17 cellular contexts compared by ENCODE assay signal in genomic region chr18:58309099-58309498, GRCh38.
A peak's percentile ranks its signal among the peaks of the same experiment; 100 is the strongest.
DNase-seq lines count a peak whose midpoint lies in the region; ATAC-seq and TF ChIP-seq lines count a peak whose summit lies in the region.
"Had no signal": no experiment of that assay in that cellular context is flagged by ENCODE, and none has a peak within 500 bp of the region (broad histone marks: within the 10 kb centered on the region; RNA-seq: fewer than 3 reads in every experiment).

No MANE protein-coding gene starts in this region.

- TF ChIP-seq CTCF in PC-9 (conservative IDR thresholded peaks at IDR 0.05) = no peak
- TF ChIP-seq CTCF in brain (conservative IDR thresholded peaks at IDR 0.05) = no peak
- TF ChIP-seq CTCF in thyroid gland (IDR thresholded peaks at IDR 0.05) = no peak

- no peaks in the 10 kb centered on the region for H3K27me3 Mint-ChIP-seq in brain
- peaks cover 0 to 30% (median 0%) of the 10 kb centered on the region in 5 donors for H3K27me3 Mint-ChIP-seq in naive thymus-derived CD4-positive, alpha-beta T cell

- peaks cover 33% of the 10 kb centered on the region for H4K20me1 ChIP-seq in PC-9 (ENCODE audit: insufficient read depth)

- intact Hi-C loops in PC-9 (cut with micrococcal nuclease; ENCODE audit: unreplicated experiment) (no loop called here), thyroid gland (cut with DNase I) (no loop called here)
- intact Hi-C loops in naive thymus-derived CD4-positive, alpha-beta T cell (cut with micrococcal nuclease) = no loop called here

- TF ChIP-seq POLR2A in thyroid gland (IDR thresholded peaks at IDR 0.05) = no peak

- no peak for ATAC-seq in naive thymus-derived CD4-positive, alpha-beta T cell
- ATAC-seq in GM21367 (IDR thresholded peaks at IDR 0.05; ENCODE audit: unreplicated experiment) = no peak
- ATAC-seq: esophagus mucosa had no signal

- H3K79me2 ChIP-seq in PC-9 (ENCODE audit: low read depth) = peaks cover 91% of the 10 kb centered on the region

- H3K4me3 Mint-ChIP-seq in brain = no peak overlapping the region
- peak overlapping the region in 5 of 10 donors; percentile 41 to 70 (median 49) for H3K4me3 Mint-ChIP-seq in naive thymus-derived CD4-positive, alpha-beta T cell

- DNase-seq in PC-9 (no peak), thyroid gland (no peak), AG08396 (ENCODE audit: low spot score) (no peak)
- no peak for DNase-seq in naive thymus-derived CD4-positive, alpha-beta T cell
- DNase-seq in stimulated activated CD4-positive, alpha-beta T cell treated with anti-CD3 and anti-CD28 coated beads, Interleukin-2, amount 100 ng/mL, for 24 hours = no peak
- DNase-seq: activated CD4-positive, alpha-beta T cell treated with anti-CD3 and anti-CD28 coated beads for 4 hours; activated effector memory CD4-positive, alpha-beta T cell treated with Interleukin-2 at 50 U/mL for 16 hours; Caco-2; effector CD8-positive, alpha-beta T cell; KG1; MV-4-11; NCI-H2029 treated with DMSO at 0.1 percent for 48 hours had no signal

- H3K4me2 ChIP-seq in PC-9 = peak overlapping the region; percentile 41; the same call in 1 of the 2 replicates

- BruUV-seq in PC-9 (replicated peaks; lab: Mats Ljungman, UMichigan) = no TSS peak

- H2AFZ ChIP-seq in PC-9 = no peak overlapping the region

- 93 to 95% methylated on average over 8 of the region's 8 CpGs for WGBS in thyroid gland, 2 donors

- H3K27ac ChIP-seq in PC-9 = no peak overlapping the region
- H3K27ac ChIP-seq in naive thymus-derived CD4-positive, alpha-beta T cell (ENCODE audit: low read depth, low read length) = peak overlapping the region; percentile 53
- peak overlapping the region in 2 of 3 donors; percentile 61 to 85 for H3K27ac ChIP-seq in thyroid gland
- H3K27ac ChIP-seq: thoracic aorta had no signal

- peak overlapping the region in 3 of 5 experiments; percentile 32 to 50 (median 41) for H3K27ac Mint-ChIP-seq in brain
- peak overlapping the region in 8 of 9 donors; percentile 63 to 95 (median 84) for H3K27ac Mint-ChIP-seq in naive thymus-derived CD4-positive, alpha-beta T cell

- peaks cover 53% of the 10 kb centered on the region for H3K4me1 Mint-ChIP-seq in brain
- peaks cover 10 to 70% (median 58%) of the 10 kb centered on the region in 7 donors for H3K4me1 Mint-ChIP-seq in naive thymus-derived CD4-positive, alpha-beta T cell

- peaks cover 10% of the 10 kb centered on the region for H3K36me3 ChIP-seq in PC-9 (ENCODE audit: low read depth)
- no peaks in the 10 kb centered on the region for H3K36me3 ChIP-seq in naive thymus-derived CD4-positive, alpha-beta T cell (ENCODE audit: control insufficient read depth in 2 of 3, insufficient read depth in 3 of 3, low read length in 3 of 3)
- H3K36me3 ChIP-seq in thyroid gland = no peaks in the 10 kb centered on the region
- H3K36me3 ChIP-seq: thoracic aorta had no signal

- H3K9me3 ChIP-seq in PC-9 (ENCODE audit: insufficient read depth, low read depth) = peaks cover 17% of the 10 kb centered on the region; the same call in 1 of the 2 replicates
- H3K9me3 ChIP-seq in naive thymus-derived CD4-positive, alpha-beta T cell (ENCODE audit: control insufficient read depth in 2 of 3, low read length in 3 of 3) = no peaks in the 10 kb centered on the region
- H3K9me3 ChIP-seq in thyroid gland = no peaks in the 10 kb centered on the region
- H3K9me3 ChIP-seq: Caco-2 had no signal

- H3K4me1 ChIP-seq in PC-9 (replicated peaks; ENCODE audit: insufficient read depth) (peaks cover 58% of the 10 kb centered on the region), thyroid gland (peaks cover 28 to 36% of the 10 kb centered on the region in 2 donors)
- H3K4me1 ChIP-seq in naive thymus-derived CD4-positive, alpha-beta T cell (ENCODE audit: control insufficient read depth in 2 of 2, insufficient read depth in 2 of 2, low read length in 2 of 2) = peaks cover 0 to 50% of the 10 kb centered on the region in 2 donors
- H3K4me1 ChIP-seq: Caco-2 had no signal

- H3K9me2 ChIP-seq in PC-9 (ENCODE audit: insufficient read depth) = no peaks in the 10 kb centered on the region

- CTCF ChIA-PET in PC-9 (lab: Charles Lee) = no interaction called here
- CTCF ChIA-PET in naive thymus-derived CD4-positive, alpha-beta T cell (lab: Charles Lee) = no interaction called here

- peaks cover 49% of the 10 kb centered on the region for H3F3A ChIP-seq in PC-9 (ENCODE audit: insufficient read depth, low read depth)

- H3K9me3 Mint-ChIP-seq in brain = peaks cover 3 to 24% (median 14%) of the 10 kb centered on the region in 5 experiments
- peaks cover 0 to 16% (median 3%) of the 10 kb centered on the region in 11 donors for H3K9me3 Mint-ChIP-seq in naive thymus-derived CD4-positive, alpha-beta T cell
- H3K9me3 Mint-ChIP-seq: central memory CD8-positive, alpha-beta T cell had no signal

- POLR2A ChIA-PET in PC-9 (lab: Charles Lee; ENCODE audit: unreplicated experiment) = no interaction called here
- POLR2A ChIA-PET in naive thymus-derived CD4-positive, alpha-beta T cell (lab: Charles Lee) = interaction anchor here (1.4 kb wide), 1 partner anchor 9 kb away, joined by 3 read pairs; no protein-coding TSS in a partner anchor

- no peaks in the 10 kb centered on the region for H3K27me3 ChIP-seq in PC-9 (ENCODE audit: insufficient read depth, low read depth)
- no peaks in the 10 kb centered on the region for H3K27me3 ChIP-seq in naive thymus-derived CD4-positive, alpha-beta T cell (ENCODE audit: control insufficient read depth in 2 of 2, insufficient read depth in 2 of 2, low read length in 2 of 2)
- no peaks in the 10 kb centered on the region for H3K27me3 ChIP-seq in thyroid gland

- H3K4me3 ChIP-seq in PC-9 = no peak overlapping the region
- no peak overlapping the region for H3K4me3 ChIP-seq in naive thymus-derived CD4-positive, alpha-beta T cell (ENCODE audit: low read length)
- H3K4me3 ChIP-seq in thyroid gland (replicated peaks in 1 of 3) = no peak overlapping the region
- H3K4me3 ChIP-seq: thoracic aorta had no signal

- H3K36me3 Mint-ChIP-seq in brain = peaks cover 29% of the 10 kb centered on the region
- H3K36me3 Mint-ChIP-seq in naive thymus-derived CD4-positive, alpha-beta T cell = peaks cover 0 to 4% (median 0%) of the 10 kb centered on the region in 5 donors
